Comparison of ENCODE assay signal across 8 cellular contexts in the genomic region with DNA sequence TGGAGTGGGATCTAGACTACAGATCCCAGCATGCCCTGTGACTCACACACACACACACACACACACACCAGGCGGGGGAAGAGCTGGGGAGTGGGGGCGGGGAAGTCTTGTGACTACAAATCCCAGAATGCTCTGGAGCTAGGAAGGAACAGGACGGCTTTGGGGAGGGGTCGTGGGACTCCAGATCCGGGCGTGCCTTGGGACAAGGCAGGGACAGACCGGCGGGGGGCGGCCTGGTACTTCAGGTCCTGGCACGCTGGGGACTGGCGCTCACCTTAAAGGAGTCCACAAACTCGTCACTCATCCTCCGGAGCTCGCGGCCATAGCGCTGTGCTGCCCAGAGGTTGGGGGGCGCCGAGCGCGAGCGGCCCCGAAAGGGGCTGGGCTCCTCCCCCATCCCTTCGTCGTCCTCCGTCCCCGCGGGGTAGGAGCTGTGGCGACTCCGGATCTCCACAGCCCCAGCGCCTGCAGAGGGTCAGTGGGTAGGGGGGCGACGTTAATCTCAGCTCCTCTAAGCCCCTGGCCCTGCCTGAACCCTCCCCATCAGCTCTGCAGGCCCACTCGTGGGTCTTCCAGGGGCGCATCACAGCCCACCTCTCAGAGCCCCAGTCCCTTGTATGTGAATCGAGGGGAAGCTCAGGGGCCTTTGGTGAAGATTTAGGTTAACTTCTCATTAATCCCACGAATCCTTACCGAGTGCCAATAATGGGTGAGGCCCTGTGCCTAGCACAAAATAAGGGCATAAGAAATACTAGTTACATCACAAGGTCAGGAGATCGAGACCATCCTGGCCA. TPM values are rescaled to one million over a fixed set of nuclear protein-coding genes. Genes with fewer than 3 reads are reported as not detected.
A peak's percentile ranks its signal among the peaks of the same experiment; 100 is the strongest.
DNase-seq lines count a peak whose midpoint lies in the region; ATAC-seq and TF ChIP-seq lines count a peak whose summit lies in the region.

No MANE protein-coding gene starts in this region.

- DNase-seq in DND-41: peak; percentile 94
- peak; percentile 96 for DNase-seq in Karpas-422
- peak; percentile 48 for DNase-seq in RWPE1 (ENCODE audit: low spot score)
- peak; percentile 77 for DNase-seq in activated T-helper 2 cell treated with anti-CD3 and anti-CD28 coated beads, Interferon-gamma antibody, Interleukin-2, Interleukin-4, amounts not matched to agents 10 μg/mL and 5 μg/mL and 100 μg/mL, durations not matched to agents 14 hours and 24 hours and 36 hours (ENCODE audit: low spot score)
- DNase-seq in fibroblast of mammary gland (ENCODE audit: low read depth): peak; percentile 92
- DNase-seq in naive thymus-derived CD8-positive, alpha-beta T cell: peak; percentile 71 to 95 (median 82)
- DNase-seq in stimulated activated effector memory CD8-positive, alpha-beta T cell treated with anti-CD3 and anti-CD28 coated beads, Interleukin-12 subunit alpha, Interleukin-12 subunit beta, amount 100 ng/mL, for 72 hours (ENCODE audit: low spot score in 2 of 2): peak; percentile 63 to 89

- no peaks in the 10 kb centered on the region for H3K27me3 Mint-ChIP-seq in activated T-helper 2 cell treated with anti-CD3 and anti-CD28 coated beads, Interferon-gamma antibody, Interleukin-2, Interleukin-4, amounts not matched to agents 10 μg/mL and 5 μg/mL and 100 μg/mL, durations not matched to agents 14 hours and 24 hours and 36 hours (ENCODE audit: low read depth)
- no peaks in the 10 kb centered on the region for H3K27me3 Mint-ChIP-seq in naive thymus-derived CD8-positive, alpha-beta T cell

- no peaks in the 10 kb centered on the region for H3K9me3 Mint-ChIP-seq in activated T-helper 2 cell treated with anti-CD3 and anti-CD28 coated beads, Interferon-gamma antibody, Interleukin-2, Interleukin-4, amounts not matched to agents 10 μg/mL and 5 μg/mL and 100 μg/mL, durations not matched to agents 14 hours and 24 hours and 36 hours
- H3K9me3 Mint-ChIP-seq in naive thymus-derived CD8-positive, alpha-beta T cell: no peaks in the 10 kb centered on the region
- no peaks in the 10 kb centered on the region for H3K9me3 Mint-ChIP-seq in stimulated activated effector memory CD8-positive, alpha-beta T cell treated with anti-CD3 and anti-CD28 coated beads, Interleukin-12 subunit alpha, Interleukin-12 subunit beta, amount 100 ng/mL, for 72 hours

- peaks cover 9% of the 10 kb centered on the region for H3K36me3 Mint-ChIP-seq in activated T-helper 2 cell treated with anti-CD3 and anti-CD28 coated beads, Interferon-gamma antibody, Interleukin-2, Interleukin-4, amounts not matched to agents 10 μg/mL and 5 μg/mL and 100 μg/mL, durations not matched to agents 14 hours and 24 hours and 36 hours (ENCODE audit: low read depth)
- H3K36me3 Mint-ChIP-seq in naive thymus-derived CD8-positive, alpha-beta T cell: no peaks in the 10 kb centered on the region
- H3K36me3 Mint-ChIP-seq in stimulated activated effector memory CD8-positive, alpha-beta T cell treated with anti-CD3 and anti-CD28 coated beads, Interleukin-12 subunit alpha, Interleukin-12 subunit beta, amount 100 ng/mL, for 72 hours: peaks cover 55% of the 10 kb centered on the region

- H3K27ac Mint-ChIP-seq in activated T-helper 2 cell treated with anti-CD3 and anti-CD28 coated beads, Interferon-gamma antibody, Interleukin-2, Interleukin-4, amounts not matched to agents 10 μg/mL and 5 μg/mL and 100 μg/mL, durations not matched to agents 14 hours and 24 hours and 36 hours: peak overlapping the region; percentile 84
- peak overlapping the region; percentile 89 to 100 (median 98) for H3K27ac Mint-ChIP-seq in naive thymus-derived CD8-positive, alpha-beta T cell
- H3K27ac Mint-ChIP-seq in stimulated activated effector memory CD8-positive, alpha-beta T cell treated with anti-CD3 and anti-CD28 coated beads, Interleukin-12 subunit alpha, Interleukin-12 subunit beta, amount 100 ng/mL, for 72 hours: peak overlapping the region; percentile 90

- H3K4me2 ChIP-seq in DND-41 (ENCODE audit: insufficient read depth, low read length): peak overlapping the region; percentile 78
- H3K4me2 ChIP-seq in Karpas-422 (ENCODE audit: low read depth, low read length, poor library complexity, severe bottlenecking): peak overlapping the region; percentile 77

- H2AFZ ChIP-seq in DND-41 (ENCODE audit: low read depth, low read length): peak overlapping the region; percentile 68
- no peak overlapping the region for H2AFZ ChIP-seq in Karpas-422 (ENCODE audit: low read length)

- H3K79me2 ChIP-seq in DND-41 (ENCODE audit: insufficient read depth, low read length) (peaks cover 31% of the 10 kb centered on the region), Karpas-422 (ENCODE audit: low read length) (peaks cover 12% of the 10 kb centered on the region)

- no peaks in the 10 kb centered on the region for H3K9me2 ChIP-seq in Karpas-422 (replicated peaks; ENCODE audit: insufficient read depth, low read length)

- H3K9ac ChIP-seq in DND-41 (ENCODE audit: low read depth, low read length) (peak overlapping the region; percentile 95), Karpas-422 (ENCODE audit: low read length) (peak overlapping the region; percentile 74)

- H3K27ac ChIP-seq in DND-41 (ENCODE audit: low read length) (peak overlapping the region; percentile 96), Karpas-422 (ENCODE audit: low read length) (peak overlapping the region; percentile 69), RWPE1 (peak overlapping the region; percentile 98)

- peaks cover 15% of the 10 kb centered on the region for H3K4me1 Mint-ChIP-seq in activated T-helper 2 cell treated with anti-CD3 and anti-CD28 coated beads, Interferon-gamma antibody, Interleukin-2, Interleukin-4, amounts not matched to agents 10 μg/mL and 5 μg/mL and 100 μg/mL, durations not matched to agents 14 hours and 24 hours and 36 hours (ENCODE audit: low read depth)
- peaks cover 20 to 37% (median 27%) of the 10 kb centered on the region in 4 donors for H3K4me1 Mint-ChIP-seq in naive thymus-derived CD8-positive, alpha-beta T cell
- peaks cover 25% of the 10 kb centered on the region for H3K4me1 Mint-ChIP-seq in stimulated activated effector memory CD8-positive, alpha-beta T cell treated with anti-CD3 and anti-CD28 coated beads, Interleukin-12 subunit alpha, Interleukin-12 subunit beta, amount 100 ng/mL, for 72 hours

- H3K4me3 Mint-ChIP-seq in activated T-helper 2 cell treated with anti-CD3 and anti-CD28 coated beads, Interferon-gamma antibody, Interleukin-2, Interleukin-4, amounts not matched to agents 10 μg/mL and 5 μg/mL and 100 μg/mL, durations not matched to agents 14 hours and 24 hours and 36 hours (ENCODE audit: low read depth): peak overlapping the region; percentile 84
- H3K4me3 Mint-ChIP-seq in naive thymus-derived CD8-positive, alpha-beta T cell: peak overlapping the region; percentile 84 to 99 (median 96)
- peak overlapping the region; percentile 99 for H3K4me3 Mint-ChIP-seq in stimulated activated effector memory CD8-positive, alpha-beta T cell treated with anti-CD3 and anti-CD28 coated beads, Interleukin-12 subunit alpha, Interleukin-12 subunit beta, amount 100 ng/mL, for 72 hours

- intact Hi-C loops in activated T-helper 2 cell treated with anti-CD3 and anti-CD28 coated beads, Interferon-gamma antibody, Interleukin-2, Interleukin-4, amounts not matched to agents 10 μg/mL and 5 μg/mL and 100 μg/mL, durations not matched to agents 14 hours and 24 hours and 36 hours (cut with micrococcal nuclease): no loop called here

- POLR2A ChIA-PET in RWPE1 (lab: Yijun Ruan, JAX; ENCODE audit: low non-redundant PET): interaction anchor here (0.6 to 0.9 kb wide), 3 partner anchors 30 to 38 kb away, joined by 3 read pairs; no protein-coding TSS in a partner anchor
- POLR2A ChIA-PET in naive thymus-derived CD8-positive, alpha-beta T cell (lab: Charles Lee): interaction anchor here (0.6 to 6.6 kb wide), 20 partner anchors 9 to 1346 kb away, joined by 3 to 140 read pairs (median 10); partner anchors contain the start of genes BAD, CATSPERZ, CCDC88B and DNAJC4

- H3K9me3 ChIP-seq in DND-41 (ENCODE audit: insufficient read depth, low read length, severe bottlenecking) (no peaks in the 10 kb centered on the region), Karpas-422 (ENCODE audit: low read length) (no peaks in the 10 kb centered on the region)

- no peaks in the 10 kb centered on the region for H4K20me1 ChIP-seq in DND-41 (ENCODE audit: insufficient read depth, low read length)
- no peaks in the 10 kb centered on the region for H4K20me1 ChIP-seq in Karpas-422 (ENCODE audit: insufficient read depth, low read depth, low read length)

- TF ChIP-seq CTCF in DND-41 (IDR thresholded peaks at IDR 0.05; ENCODE audit: borderline replicate concordance, extremely low read depth, low read length, poor library complexity, severe bottlenecking) (peak; percentile 62), RWPE1 (conservative IDR thresholded peaks at IDR 0.05; ENCODE audit: low read depth) (no peak), fibroblast of mammary gland (conservative IDR thresholded peaks at IDR 0.05; ENCODE audit: control insufficient read depth, insufficient read depth, low read depth, low read length) (no peak)

- H3K4me1 ChIP-seq in DND-41 (ENCODE audit: insufficient read depth, low read length) (peaks cover 38% of the 10 kb centered on the region), Karpas-422 (ENCODE audit: low read length) (peaks cover 24% of the 10 kb centered on the region)

- CTCF ChIA-PET in RWPE1 (lab: Yijun Ruan, JAX): interaction anchor here (0.6 to 2.0 kb wide), 5 partner anchors 20 to 67 kb away, joined by 3 to 5 read pairs (median 3); partner anchors contain the start of genes CATSPERZ and PLCB3

- H3K36me3 ChIP-seq in DND-41 (ENCODE audit: insufficient read depth, low read length): peaks cover 15% of the 10 kb centered on the region
- no peaks in the 10 kb centered on the region for H3K36me3 ChIP-seq in Karpas-422 (ENCODE audit: insufficient read depth, low read length)

- no peaks in the 10 kb centered on the region for H3K27me3 ChIP-seq in DND-41 (ENCODE audit: insufficient read depth, low read length, poor library complexity)
- H3K27me3 ChIP-seq in Karpas-422 (ENCODE audit: low read length): no peaks in the 10 kb centered on the region

- ATAC-seq in DND-41 (ENCODE audit: insufficient read depth, low read depth) (peak; percentile 48), HG02852 (IDR thresholded peaks at IDR 0.05; ENCODE audit: unreplicated experiment) (no peak)
- ATAC-seq in naive thymus-derived CD8-positive, alpha-beta T cell: peak; percentile 24 to 25
- peak; percentile 36 for ATAC-seq in stimulated activated effector memory CD8-positive, alpha-beta T cell treated with anti-CD3 and anti-CD28 coated beads, Interleukin-12 subunit alpha, Interleukin-12 subunit beta, amount 100 ng/mL, for 72 hours

- H3K4me3 ChIP-seq in DND-41 (ENCODE audit: low read depth in 1 of 2, low read length in 2 of 2): peak overlapping the region; percentile 49 to 79; a peak in 3 of 4 replicates
- peak overlapping the region; percentile 83 for H3K4me3 ChIP-seq in Karpas-422 (ENCODE audit: low read length)
- peak overlapping the region; percentile 72 for H3K4me3 ChIP-seq in fibroblast of mammary gland (ENCODE audit: control insufficient read depth, low read depth, low read length)

RNA-seq across cellular contexts. Expression of gene BAD, which starts 12.9 kb away (rescaled TPM):
- 45.3 and 94.6 TPM in 2 replicates for total RNA-seq in Karpas-422 (2014; rRNA removed; shearing (Covaris generic); ENCODE audit: low replicate concordance)
- 33.2 and 34.7 TPM in 2 replicates for total RNA-seq in activated T-helper 2 cell treated with anti-CD3 and anti-CD28 coated beads, Interferon-gamma antibody, Interleukin-2, Interleukin-4, amounts not matched to agents 10 μg/mL and 5 μg/mL and 100 μg/mL, durations not matched to agents 14 hours and 24 hours and 36 hours
- total RNA-seq in naive thymus-derived CD8-positive, alpha-beta T cell: 10 to 100 TPM; 13.7 to 18.5 TPM
- polyA plus RNA-seq in naive thymus-derived CD8-positive, alpha-beta T cell: 10 to 100 TPM; 39.1 to 44.8 (median 39.9) TPM

RNA-seq across cellular contexts. Expression of gene GPR137, which starts 14.1 kb away (rescaled TPM):
- 10.8 and 14.2 TPM in 2 replicates for total RNA-seq in Karpas-422 (2014; rRNA removed; shearing (Covaris generic); ENCODE audit: low replicate concordance)
- total RNA-seq in activated T-helper 2 cell treated with anti-CD3 and anti-CD28 coated beads, Interferon-gamma antibody, Interleukin-2, Interleukin-4, amounts not matched to agents 10 μg/mL and 5 μg/mL and 100 μg/mL, durations not matched to agents 14 hours and 24 hours and 36 hours: 32.7 and 38.0 TPM in 2 replicates
- total RNA-seq in naive thymus-derived CD8-positive, alpha-beta T cell: 10 to 100 TPM; 33.0 to 33.3 TPM
- 1 to 10 TPM; 4.8 to 6.9 (median 6.4) TPM for polyA plus RNA-seq in naive thymus-derived CD8-positive, alpha-beta T cell

RNA-seq across cellular contexts. Expression of gene KCNK4, which starts 19.6 kb away (rescaled TPM):
- not detected in 2 replicates for total RNA-seq in Karpas-422 (2014; rRNA removed; shearing (Covaris generic); ENCODE audit: low replicate concordance)
- total RNA-seq in activated T-helper 2 cell treated with anti-CD3 and anti-CD28 coated beads, Interferon-gamma antibody, Interleukin-2, Interleukin-4, amounts not matched to agents 10 μg/mL and 5 μg/mL and 100 μg/mL, durations not matched to agents 14 hours and 24 hours and 36 hours: not detected in 2 replicates
- total RNA-seq in naive thymus-derived CD8-positive, alpha-beta T cell: not detected
- not detected for polyA plus RNA-seq in naive thymus-derived CD8-positive, alpha-beta T cell

RNA-seq across cellular contexts. Expression of gene PLCB3, which starts 20.2 kb away (rescaled TPM):
- total RNA-seq in Karpas-422 (2014; rRNA removed; shearing (Covaris generic); ENCODE audit: low replicate concordance): 5.7 and 12.7 TPM in 2 replicates
- total RNA-seq in activated T-helper 2 cell treated with anti-CD3 and anti-CD28 coated beads, Interferon-gamma antibody, Interleukin-2, Interleukin-4, amounts not matched to agents 10 μg/mL and 5 μg/mL and 100 μg/mL, durations not matched to agents 14 hours and 24 hours and 36 hours: 21.0 and 23.4 TPM in 2 replicates
- total RNA-seq in naive thymus-derived CD8-positive, alpha-beta T cell: 1 to 10 TPM; 8.1 to 8.8 TPM
- polyA plus RNA-seq in naive thymus-derived CD8-positive, alpha-beta T cell: under 1 TPM; 0.20 to 0.51 (median 0.35) TPM

RNA-seq across cellular contexts. Expression of gene PPP1R14B, which starts 24.8 kb away (rescaled TPM):
- total RNA-seq in Karpas-422 (2014; rRNA removed; shearing (Covaris generic); ENCODE audit: low replicate concordance): 111 and 256 TPM in 2 replicates
- total RNA-seq in activated T-helper 2 cell treated with anti-CD3 and anti-CD28 coated beads, Interferon-gamma antibody, Interleukin-2, Interleukin-4, amounts not matched to agents 10 μg/mL and 5 μg/mL and 100 μg/mL, durations not matched to agents 14 hours and 24 hours and 36 hours: 262 and 273 TPM in 2 replicates
- 10 to 100 TPM; 39.1 to 45.5 TPM for total RNA-seq in naive thymus-derived CD8-positive, alpha-beta T cell
- 10 to 100 TPM; 22.4 to 50.6 (median 45.4) TPM for polyA plus RNA-seq in naive thymus-derived CD8-positive, alpha-beta T cell
